8 cellular contexts compared by ENCODE assay signal in the genomic region with DNA sequence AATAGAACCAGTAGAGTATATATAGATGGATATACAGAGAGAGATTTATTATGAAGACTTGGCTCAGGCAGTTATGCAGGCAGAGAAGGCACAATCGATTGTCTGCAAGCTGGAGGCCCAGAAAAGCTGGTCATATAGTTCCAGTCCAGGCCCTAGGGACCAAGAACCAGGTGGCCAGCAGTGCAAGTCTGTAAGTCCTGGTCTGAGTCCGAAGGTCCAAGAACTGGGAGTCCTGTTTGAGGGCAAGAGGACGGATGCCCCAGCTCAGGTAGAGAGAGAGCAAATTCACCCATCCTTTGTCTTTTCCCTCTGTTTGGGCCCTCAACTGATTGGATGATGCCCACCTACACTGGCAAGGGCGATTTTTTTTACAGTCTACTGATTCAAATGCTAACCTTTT.
"Had no signal": no experiment of that assay in that cellular context is flagged by ENCODE, and none has a peak within 500 bp of the region (broad histone marks: within the 10 kb centered on the region; RNA-seq: fewer than 3 reads in every experiment).

No MANE protein-coding gene starts in this region.

- ATAC-seq: GM12878 had no signal

- FAIRE-seq: G401.6, GM12878, GM12891, GM12892, GM18507, GM19239 had no signal

- H3K4me3 ChIP-seq: GM12878 had no signal

- DNase-seq: GDM1, GF-D8 had no signal
